Comparison of ENCODE assay signal across 8 cellular contexts in genomic region chr13:40994581-40995230, GRCh38. TPM values are rescaled to one million over a fixed set of nuclear protein-coding genes. Genes with fewer than 3 reads are reported as not detected.
DNase-seq lines count a peak whose midpoint lies in the region; ATAC-seq and TF ChIP-seq lines count a peak whose summit lies in the region.

No MANE protein-coding gene starts in this region.

- DNase-seq in activated naive CD4-positive, alpha-beta T cell treated with anti-CD3 and anti-CD28 coated beads, Interleukin-2, amount 50 U/mL, for 72 hours (ENCODE audit: low spot score in 2 of 2) = no peak
- no peak for DNase-seq in OCI-M1 (lab: John Stamatoyannopoulos, UW)
- DNase-seq in foreskin fibroblast = no peak
- no peak for DNase-seq in right atrium auricular region (ENCODE audit: low spot score)
- no peak for DNase-seq in HuH-7 (ENCODE audit: low spot score)

- no peaks in the 10 kb centered on the region for H3K27me3 ChIP-seq in right atrium auricular region

- peaks cover 0 to 25% of the 10 kb centered on the region in 2 donors for H3K36me3 Mint-ChIP-seq in activated naive CD4-positive, alpha-beta T cell treated with anti-CD3 and anti-CD28 coated beads, Interleukin-2, amount 50 U/mL, for 72 hours

- H3K36me3 ChIP-seq in right atrium auricular region = no peaks in the 10 kb centered on the region

- H3K27ac Mint-ChIP-seq in activated naive CD4-positive, alpha-beta T cell treated with anti-CD3 and anti-CD28 coated beads, Interleukin-2, amount 50 U/mL, for 72 hours = peak overlapping the region; percentile 76 to 91

- ATAC-seq in GM19035 (IDR thresholded peaks at IDR 0.05; ENCODE audit: unreplicated experiment) (peak; percentile 87), HG02943 (IDR thresholded peaks at IDR 0.05; ENCODE audit: low read depth, unreplicated experiment) (peak; percentile 68)
- ATAC-seq in activated naive CD4-positive, alpha-beta T cell treated with anti-CD3 and anti-CD28 coated beads, Interleukin-2, amount 50 U/mL, for 72 hours = peak; percentile 73 to 81

- H3K9me3 ChIP-seq in right atrium auricular region = no peaks in the 10 kb centered on the region

- no peak overlapping the region for H3K4me3 ChIP-seq in skin epidermis
- H3K4me3 ChIP-seq in foreskin fibroblast (ENCODE audit: low read depth in 1 of 2, low read length in 2 of 2) = no peak overlapping the region
- no peak overlapping the region for H3K4me3 ChIP-seq in right atrium auricular region

- peaks cover 0 to 31% of the 10 kb centered on the region in 2 donors for H3K4me1 ChIP-seq in right atrium auricular region

- no peaks in the 10 kb centered on the region for H3K9me3 Mint-ChIP-seq in activated naive CD4-positive, alpha-beta T cell treated with anti-CD3 and anti-CD28 coated beads, Interleukin-2, amount 50 U/mL, for 72 hours

- H3K27ac ChIP-seq in skin epidermis (peak overlapping the region in 19 of 21 experiments; percentile 31 to 85 (median 64)), right atrium auricular region (no peak overlapping the region)

- TF ChIP-seq CTCF in foreskin fibroblast (IDR thresholded peaks at IDR 0.05; ENCODE audit: low read depth, low read length) = no peak
- no peak for TF ChIP-seq CTCF in right atrium auricular region (IDR thresholded peaks at IDR 0.05)

RNA-seq across cellular contexts. Expression of gene ELF1, which starts 24.4 kb away (rescaled TPM):
- total RNA-seq in activated naive CD4-positive, alpha-beta T cell treated with anti-CD3 and anti-CD28 coated beads, Interleukin-2, amount 50 U/mL, for 72 hours = 10 to 100 TPM; 62.0 to 86.2 TPM
- total RNA-seq in right atrium auricular region = 10 to 100 TPM; 39.1 to 54.2 TPM

Comparison
In these comparisons a context has a peak if more than half of its experiments do, and no peak if none do; other contexts are left out.
1. H3K27ac ChIP-seq: peak in skin epidermis (19 of 21); none in right atrium auricular region (0 of 2).
2. Peak in every context shown above with its lines, with median percentiles within 50 percentile points of each other: ATAC-seq.